17 cellular contexts compared by ENCODE assay signal in genomic region chr6:40882321-40882720, GRCh38.
A peak's percentile ranks its signal among the peaks of the same experiment; 100 is the strongest.
DNase-seq lines count a peak whose midpoint lies in the region; ATAC-seq and TF ChIP-seq lines count a peak whose summit lies in the region.
"Had no signal": no experiment of that assay in that cellular context is flagged by ENCODE, and none has a peak within 500 bp of the region (broad histone marks: within the 10 kb centered on the region; RNA-seq: fewer than 3 reads in every experiment).

No MANE protein-coding gene starts in this region.

- CTCF ChIA-PET in Calu3 (lab: Charles Lee): no interaction called here

- WGBS in hepatocyte (ENCODE audit: low lambda C conversion rate, missing lambda C conversion rate): 66% methylated on average over 2 of the region's 2 CpGs
- 16 to 27% (median 18%) methylated on average over 2 of the region's 2 CpGs for WGBS in psoas muscle, 3 donors

- no peaks in the 10 kb centered on the region for H3K9me3 Mint-ChIP-seq in Calu3 (ENCODE audit: low read depth, unreplicated experiment)
- peaks cover 3% of the 10 kb centered on the region for H3K9me3 Mint-ChIP-seq in natural killer cell treated with Interleukin-12 subunit alpha and Interleukin-12 subunit beta and Interleukin-15 and Interleukin-18, amount 100 ng/mL, for 72 hours
- H3K9me3 Mint-ChIP-seq: T-helper 2 cell treated with Interferon-gamma antibody and Interleukin-4, amounts not matched to agents 5 μg/mL and 100 μg/mL, for 36 hours had no signal

- no peaks in the 10 kb centered on the region for H3K4me1 ChIP-seq in hepatocyte (ENCODE audit: insufficient read depth)
- no peaks in the 10 kb centered on the region for H3K4me1 ChIP-seq in psoas muscle

- TF ChIP-seq CTCF in Calu3 (IDR thresholded peaks at IDR 0.05; ENCODE audit: unreplicated experiment) (no peak), hepatocyte (IDR thresholded peaks at IDR 0.05; ENCODE audit: poor library complexity) (no peak), psoas muscle (IDR thresholded peaks at IDR 0.05) (no peak)

- DNase-seq in Calu3 (peak; percentile 50), NCI-H1092 treated with DMSO at 0.1 percent for 48 hours (lab: John Stamatoyannopoulos, UW) (peak; percentile 57), NCI-H446 (lab: John Stamatoyannopoulos, UW) (peak; percentile 33 to 60), hepatocyte (ENCODE audit: low spot score) (peak; percentile 23), SW480 (ENCODE audit: low spot score) (no peak), psoas muscle (no peak)
- no peak for DNase-seq in natural killer cell treated with Interleukin-12 subunit alpha and Interleukin-12 subunit beta and Interleukin-15 and Interleukin-18, amount 100 ng/mL, for 72 hours (ENCODE audit: low spot score)
- DNase-seq: activated effector memory CD4-positive, alpha-beta T cell treated with anti-CD3 and anti-CD28 coated beads, Interleukin-2, amount 50 U/mL, for 16 hours; amniotic stem cell; DND-41; effector memory CD8-positive, alpha-beta T cell; left cardiac atrium; stimulated activated CD4-positive, alpha-beta T cell treated with anti-CD3 and anti-CD28 coated beads, Interleukin-4, amount 100 ng/mL, for 1 hour had no signal

- H3K4me3 ChIP-seq in hepatocyte: no peak overlapping the region
- no peak overlapping the region for H3K4me3 ChIP-seq in psoas muscle

- H3K36me3 Mint-ChIP-seq in Calu3 (ENCODE audit: insufficient read depth, unreplicated experiment): no peaks in the 10 kb centered on the region
- H3K36me3 Mint-ChIP-seq in natural killer cell treated with Interleukin-12 subunit alpha and Interleukin-12 subunit beta and Interleukin-15 and Interleukin-18, amount 100 ng/mL, for 72 hours: no peaks in the 10 kb centered on the region

- H3K9me3 ChIP-seq in hepatocyte (ENCODE audit: low read depth) (no peaks in the 10 kb centered on the region), psoas muscle (no peaks in the 10 kb centered on the region)

- intact Hi-C loops in Calu3 (cut with micrococcal nuclease; ENCODE audit: unreplicated experiment): no loop called here
- intact Hi-C loops in psoas muscle (cut with DNase I): no loop called here

- no peak for ATAC-seq in natural killer cell treated with Interleukin-12 subunit alpha and Interleukin-12 subunit beta and Interleukin-15 and Interleukin-18, amount 100 ng/mL, for 72 hours
- no peak for ATAC-seq in psoas muscle
- ATAC-seq: effector memory CD8-positive, alpha-beta T cell; HCT116; left cardiac atrium; Right ventricle myocardium inferior had no signal

- H3K36me3 ChIP-seq in hepatocyte (replicated peaks; ENCODE audit: insufficient read depth, low read depth) (no peaks in the 10 kb centered on the region), psoas muscle (ENCODE audit: insufficient read depth in 1 of 2, low read depth in 1 of 2) (no peaks in the 10 kb centered on the region)

- H3K9me2 ChIP-seq in hepatocyte (replicated peaks; ENCODE audit: insufficient read depth): no peaks in the 10 kb centered on the region

- no TSS peak for BruUV-seq in Calu3 (replicated peaks; lab: Mats Ljungman, UMichigan)

- H3K79me2 ChIP-seq in hepatocyte: no peaks in the 10 kb centered on the region

- no peaks in the 10 kb centered on the region for H4K20me1 ChIP-seq in hepatocyte (ENCODE audit: insufficient read depth, poor library complexity, severe bottlenecking)

- H3K27me3 ChIP-seq in hepatocyte (no peaks in the 10 kb centered on the region), psoas muscle (ENCODE audit: insufficient read depth in 3 of 3, low read length in 2 of 3) (no peaks in the 10 kb centered on the region)

- no peak overlapping the region for H3K4me2 ChIP-seq in hepatocyte

- no peak overlapping the region for H2AFZ ChIP-seq in hepatocyte

- H3K4me1 Mint-ChIP-seq in Calu3 (ENCODE audit: low read depth, unreplicated experiment): peaks cover 10% of the 10 kb centered on the region
- peaks cover 4 to 6% of the 10 kb centered on the region in 2 donors for H3K4me1 Mint-ChIP-seq in natural killer cell treated with Interleukin-12 subunit alpha and Interleukin-12 subunit beta and Interleukin-15 and Interleukin-18, amount 100 ng/mL, for 72 hours (ENCODE audit: low read depth in 2 of 2)

- no peak overlapping the region for H3K27ac ChIP-seq in hepatocyte
- H3K27ac ChIP-seq in psoas muscle: no peak overlapping the region

- peaks cover 21% of the 10 kb centered on the region for H3K27me3 Mint-ChIP-seq in Calu3 (ENCODE audit: unreplicated experiment)
- H3K27me3 Mint-ChIP-seq in natural killer cell treated with Interleukin-12 subunit alpha and Interleukin-12 subunit beta and Interleukin-15 and Interleukin-18, amount 100 ng/mL, for 72 hours: peaks cover 30 to 48% of the 10 kb centered on the region in 2 donors

- no peak overlapping the region for H3K4me3 Mint-ChIP-seq in Calu3 (ENCODE audit: low read depth, unreplicated experiment)
- no peak overlapping the region for H3K4me3 Mint-ChIP-seq in natural killer cell treated with Interleukin-12 subunit alpha and Interleukin-12 subunit beta and Interleukin-15 and Interleukin-18, amount 100 ng/mL, for 72 hours
- H3K4me3 Mint-ChIP-seq: B cell; effector memory CD8-positive, alpha-beta T cell; T-helper 2 cell treated with Interferon-gamma antibody and Interleukin-4, amounts not matched to agents 5 μg/mL and 100 μg/mL, for 36 hours had no signal

- H3K27ac Mint-ChIP-seq in Calu3 (ENCODE audit: unreplicated experiment): no peak overlapping the region
- H3K27ac Mint-ChIP-seq in natural killer cell treated with Interleukin-12 subunit alpha and Interleukin-12 subunit beta and Interleukin-15 and Interleukin-18, amount 100 ng/mL, for 72 hours: no peak overlapping the region
- H3K27ac Mint-ChIP-seq: B cell; effector memory CD8-positive, alpha-beta T cell; T-helper 2 cell treated with Interferon-gamma antibody and Interleukin-4, amounts not matched to agents 5 μg/mL and 100 μg/mL, for 36 hours had no signal

Comparison
In these comparisons a context has a peak if more than half of its experiments do, and no peak if none do; other contexts are left out.
1. DNase-seq: peak in Calu3 (single experiment), NCI-H1092 treated with DMSO at 0.1 percent for 48 hours (single experiment), NCI-H446 (2 of 2) and hepatocyte (single experiment); none in natural killer cell treated with Interleukin-12 subunit alpha and Interleukin-12 subunit beta and Interleukin-15 and Interleukin-18, amount 100 ng/mL, for 72 hours (single experiment), SW480 (single experiment) and psoas muscle (0 of 2).